Comparison of ENCODE assay signal across 8 cellular contexts in genomic region chr12:92133795-92134637, GRCh38. TPM values are rescaled to one million over a fixed set of nuclear protein-coding genes. Genes with fewer than 3 reads are reported as not detected.
A peak's percentile ranks its signal among the peaks of the same experiment; 100 is the strongest.
DNase-seq lines count a peak whose midpoint lies in the region; FAIRE-seq and TF ChIP-seq lines count a peak whose summit lies in the region.

No MANE protein-coding gene starts in this region.

- H3K4me1 ChIP-seq in prostate gland (replicated peaks), result peaks cover 9% of the 10 kb centered on the region

- H3K4me2 ChIP-seq in SU-DHL-6 (ENCODE audit: low read depth, low read length, poor library complexity, severe bottlenecking), result peak overlapping the region; percentile 17

- H3K36me3 ChIP-seq in SU-DHL-6 (ENCODE audit: low read length) (0 out of 2 replicates have a peak, but pooled peaks cover 4% of the 10 kb centered on the region), prostate gland (no peaks in the 10 kb centered on the region)

- H2AFZ ChIP-seq in SU-DHL-6 (ENCODE audit: low read depth, low read length, severe bottlenecking), result no peak overlapping the region

- H3K27me3 ChIP-seq in SU-DHL-6 (ENCODE audit: low read length), result no peaks in the 10 kb centered on the region
- no peaks in the 10 kb centered on the region for H3K27me3 ChIP-seq in prostate gland (replicated peaks; ENCODE audit: insufficient read depth)

- H4K20me1 ChIP-seq in SU-DHL-6 (ENCODE audit: low read depth, low read length), result peaks cover 45% of the 10 kb centered on the region; the same call in 1 of the 2 replicates

- no peaks in the 10 kb centered on the region for H3K9me3 ChIP-seq in SU-DHL-6 (ENCODE audit: insufficient read depth, low read length)
- H3K9me3 ChIP-seq in prostate gland, result no peaks in the 10 kb centered on the region

- H3F3A ChIP-seq in SU-DHL-6 (ENCODE audit: insufficient read depth), result no peaks in the 10 kb centered on the region

- in situ Hi-C loops in KBM-7 (cut with MboI; ENCODE audit: low pct_unique_long_range_greater_than_20kb, low sequenced_read_pairs), result no loop called here

- H3K27ac ChIP-seq in SU-DHL-6 (ENCODE audit: low read depth, low read length) (no peak overlapping the region), prostate gland (no peak overlapping the region)

- 49% methylated on average over 3 of the region's 3 CpGs for WGBS in prostate gland

- FAIRE-seq in H54 (lab: Jason Lieb, UNC), result peak; percentile 94

- TF ChIP-seq CTCF in SU-DHL-6 (IDR thresholded peaks at IDR 0.05; ENCODE audit: insufficient read depth, low read length, poor library complexity, severe bottlenecking), result no peak
- no peak for TF ChIP-seq CTCF in prostate gland (IDR thresholded peaks at IDR 0.05)

- no peak overlapping the region for H3K4me3 ChIP-seq in SU-DHL-6 (ENCODE audit: insufficient read depth, low read length, poor library complexity, severe bottlenecking)
- no peak overlapping the region for H3K4me3 ChIP-seq in prostate gland

- no peak for TF ChIP-seq POLR2A in H54 (IDR thresholded peaks at IDR 0.05; ENCODE audit: low read depth, low read length)
- no peak for TF ChIP-seq POLR2A in prostate gland (IDR thresholded peaks at IDR 0.05)

- intact Hi-C loops in prostate gland (cut with DNase I), result no loop called here

- peaks cover 99% of the 10 kb centered on the region for H3K79me2 ChIP-seq in SU-DHL-6 (ENCODE audit: insufficient read depth, low read length)

- DNase-seq in ELF-1 (ENCODE audit: low read depth, low spot score) (peak; percentile 35), H54 (ENCODE audit: insufficient read length, low spot score) (no peak), islet precursor cell (peak; percentile 85), prostate gland (ENCODE audit: low spot score) (no peak), KBM-7 (no peak)
- DNase-seq in stimulated activated CD4-positive, alpha-beta T cell treated with anti-CD3 and anti-CD28 coated beads, Interleukin-4, amount 100 ng/mL, for 4 hours, result no peak
- DNase-seq in stimulated activated CD4-positive, alpha-beta T cell treated with anti-CD3 and anti-CD28 coated beads, Interleukin-4, amount 100 ng/mL, for 1 hour, result no peak

- no peak overlapping the region for H3K9ac ChIP-seq in SU-DHL-6 (ENCODE audit: low read length)

- no peaks in the 10 kb centered on the region for H3K9me2 ChIP-seq in SU-DHL-6 (replicated peaks; ENCODE audit: insufficient read depth, low read length)

RNA-seq across cellular contexts. Expression of gene BTG1, which starts 11.6 kb away (rescaled TPM):
- 10 to 100 TPM; 52.7 to 56.9 TPM for total RNA-seq in prostate gland

Comparison
In these comparisons a context has a peak if more than half of its experiments do, and no peak if none do; other contexts are left out.
1. DNase-seq: peak in ELF-1 (single experiment) and islet precursor cell (single experiment); none in H54 (single experiment), prostate gland (single experiment), KBM-7 (single experiment), stimulated activated CD4-positive, alpha-beta T cell treated with anti-CD3 and anti-CD28 coated beads, Interleukin-4, amount 100 ng/mL, for 4 hours (0 of 2) and stimulated activated CD4-positive, alpha-beta T cell treated with anti-CD3 and anti-CD28 coated beads, Interleukin-4, amount 100 ng/mL, for 1 hour (single experiment).